22 cellular contexts compared by ENCODE assay signal in the genomic region with DNA sequence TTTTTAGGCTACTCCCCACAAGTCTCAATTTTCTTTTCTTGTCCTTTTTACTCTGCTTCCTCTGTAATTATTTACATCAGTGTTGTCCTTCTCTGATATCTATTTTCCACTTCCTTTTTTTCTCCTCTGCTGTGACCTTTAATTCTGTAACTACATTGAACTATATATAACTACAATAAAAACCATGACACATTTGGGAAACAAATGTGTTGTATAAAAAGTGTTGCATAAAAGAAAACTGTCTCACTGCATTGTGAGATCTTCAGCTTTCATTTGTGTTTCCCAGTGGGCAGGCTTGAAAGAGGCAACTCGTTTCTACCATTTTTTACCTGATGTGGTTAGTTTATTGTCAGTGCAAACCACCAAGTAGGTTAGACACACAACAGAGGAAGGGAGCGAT.
"Had no signal": no experiment of that assay in that cellular context is flagged by ENCODE, and none has a peak within 500 bp of the region (broad histone marks: within the 10 kb centered on the region; RNA-seq: fewer than 3 reads in every experiment).

No MANE protein-coding gene starts in this region.

- H3K9me3 ChIP-seq: colonic mucosa, tibial nerve, uterus had no signal

- H3K27ac Mint-ChIP-seq: activated naive CD4-positive, alpha-beta T cell treated with anti-CD3 and anti-CD28 coated beads for 36 hours; endodermal cell; T-helper 2 cell treated with Interferon-gamma antibody and Interleukin-4, amounts not matched to agents 5 μg/mL and 100 μg/mL, for 36 hours had no signal

- H3K4me1 Mint-ChIP-seq: central memory CD8-positive, alpha-beta T cell had no signal

- H3K9me3 Mint-ChIP-seq: activated naive CD4-positive, alpha-beta T cell treated with anti-CD3 and anti-CD28 coated beads for 36 hours; central memory CD8-positive, alpha-beta T cell; T-helper 2 cell treated with Interferon-gamma antibody and Interleukin-4, amounts not matched to agents 5 μg/mL and 100 μg/mL, for 36 hours had no signal

- H3K4me3 ChIP-seq: colonic mucosa, lung, tibial nerve, uterus had no signal

- H3K4me3 Mint-ChIP-seq: activated naive CD4-positive, alpha-beta T cell treated with anti-CD3 and anti-CD28 coated beads for 36 hours; activated T-cell treated with anti-CD3 and anti-CD28 coated beads, Interleukin-2, amount 50 U/mL, for 4 hours; central memory CD8-positive, alpha-beta T cell; endodermal cell; neural crest cell; T-helper 2 cell treated with Interferon-gamma antibody and Interleukin-4, amounts not matched to agents 5 μg/mL and 100 μg/mL, for 36 hours had no signal

- H3K27me3 Mint-ChIP-seq: central memory CD8-positive, alpha-beta T cell had no signal

- DNase-seq: activated CD4-positive, alpha-beta T cell treated with anti-CD3 and anti-CD28 coated beads, Interleukin-2, amount 50 U/mL, for 1 hour; activated CD8-positive, alpha-beta memory T cell treated with anti-CD3 and anti-CD28 coated beads, Interleukin-2, amount 50 U/mL, for 4 hours; activated naive CD4-positive, alpha-beta T cell treated with anti-CD3 and anti-CD28 coated beads for 36 hours; activated T-cell treated with anti-CD3 and anti-CD28 coated beads, Interleukin-2, amount 50 U/mL, for 4 hours; aorta; brain microvascular endothelial cell; colonic mucosa; endodermal cell; foreskin fibroblast; glutamatergic neuron; hypothalamus; islet precursor cell; retina; stimulated activated naive CD4-positive, alpha-beta T cell; uterus had no signal

- H3K4me1 ChIP-seq: colonic mucosa, tibial nerve, uterus had no signal

- H3K27ac ChIP-seq: brain microvascular endothelial cell, colonic mucosa, epithelial cell of prostate, tibial nerve, uterus had no signal

- H3K27me3 ChIP-seq: brain microvascular endothelial cell, colonic mucosa, tibial nerve, uterus had no signal

- ATAC-seq: activated CD4-positive, CD25-positive, alpha-beta regulatory T cell treated with anti-CD3 and anti-CD28 coated beads, Interleukin-2, amount 50 U/mL, for 24 hours; activated T-cell treated with anti-CD3 and anti-CD28 coated beads, Interleukin-2, amount 50 U/mL, for 4 hours had no signal

- H3K36me3 ChIP-seq: brain microvascular endothelial cell, colonic mucosa, tibial nerve, uterus had no signal
